15 cellular contexts compared by ENCODE assay signal in genomic region chr1:9269721-9270120, GRCh38.
"Had no signal": no experiment of that assay in that cellular context is flagged by ENCODE, and none has a peak within 500 bp of the region (broad histone marks: within the 10 kb centered on the region; RNA-seq: fewer than 3 reads in every experiment).

No MANE protein-coding gene starts in this region.

- H3K4me3 ChIP-seq: gastroesophageal sphincter, hepatocyte, thyroid gland had no signal

- H2AFZ ChIP-seq: hepatocyte had no signal

- H3K9me3 ChIP-seq: gastroesophageal sphincter, thyroid gland had no signal

- H3K79me2 ChIP-seq: hepatocyte had no signal

- ATAC-seq: gastroesophageal sphincter; naive thymus-derived CD8-positive, alpha-beta T cell; stimulated activated naive B cell treated with anti-CD40 and anti-IgM and Interleukin-4, amounts not matched to agents 10 μg/mL and 1 μg/mL and 100 μg/mL, for 72 hours had no signal

- H3K4me1 Mint-ChIP-seq: activated B cell treated with CpG ODN at 0.5 μM for 24 hours had no signal

- H3K9me3 Mint-ChIP-seq: activated B cell treated with CpG ODN at 0.5 μM for 24 hours; activated CD4-positive, alpha-beta T cell treated with anti-CD3 and anti-CD28 coated beads, Interleukin-2, amount 10 ng/mL, durations not matched to agents 7 days and 5 days; memory B cell; naive thymus-derived CD8-positive, alpha-beta T cell; stimulated activated naive B cell treated with anti-CD40 and anti-IgM and Interleukin-4, amounts not matched to agents 10 μg/mL and 1 μg/mL and 100 μg/mL, for 72 hours had no signal

- H3K27me3 ChIP-seq: brain microvascular endothelial cell, gastroesophageal sphincter, hepatocyte, thyroid gland had no signal

- DNase-seq: activated B cell treated with CpG ODN at 0.5 μM for 24 hours; activated CD4-positive, alpha-beta T cell treated with anti-CD3 and anti-CD28 coated beads, Interleukin-2, amount 10 ng/mL, durations not matched to agents 7 days and 5 days; activated CD8-positive, alpha-beta memory T cell treated with anti-CD3 and anti-CD28 coated beads for 24 hours; activated gamma-delta T cell treated with Interleukin-2 at 50 U/mL for 16 hours; amygdala; brain microvascular endothelial cell; stimulated activated CD4-positive, alpha-beta T cell treated with anti-CD3 and anti-CD28 coated beads, Interleukin-2, amount 100 ng/mL, for 48 hours; stimulated activated naive B cell treated with anti-CD40 and anti-IgM and Interleukin-4, amounts not matched to agents 10 μg/mL and 1 μg/mL and 100 μg/mL, for 72 hours; T-helper 2 cell; thyroid gland had no signal

- H3K4me3 Mint-ChIP-seq: activated B cell treated with CpG ODN at 0.5 μM for 24 hours; activated CD4-positive, alpha-beta T cell treated with anti-CD3 and anti-CD28 coated beads, Interleukin-2, amount 10 ng/mL, durations not matched to agents 7 days and 5 days; activated naive CD8-positive, alpha-beta T cell; memory B cell; naive thymus-derived CD8-positive, alpha-beta T cell; stimulated activated naive B cell treated with anti-CD40 and anti-IgM and Interleukin-4, amounts not matched to agents 10 μg/mL and 1 μg/mL and 100 μg/mL, for 72 hours had no signal

- H3K36me3 Mint-ChIP-seq: activated naive CD8-positive, alpha-beta T cell had no signal

- H3K27me3 Mint-ChIP-seq: activated B cell treated with CpG ODN at 0.5 μM for 24 hours; activated CD4-positive, alpha-beta T cell treated with anti-CD3 and anti-CD28 coated beads, Interleukin-2, amount 10 ng/mL, durations not matched to agents 7 days and 5 days; activated naive CD8-positive, alpha-beta T cell; memory B cell; naive thymus-derived CD8-positive, alpha-beta T cell; stimulated activated naive B cell treated with anti-CD40 and anti-IgM and Interleukin-4, amounts not matched to agents 10 μg/mL and 1 μg/mL and 100 μg/mL, for 72 hours had no signal

- H3K27ac Mint-ChIP-seq: activated B cell treated with CpG ODN at 0.5 μM for 24 hours; activated CD4-positive, alpha-beta T cell treated with anti-CD3 and anti-CD28 coated beads, Interleukin-2, amount 10 ng/mL, durations not matched to agents 7 days and 5 days; activated naive CD8-positive, alpha-beta T cell; memory B cell; stimulated activated naive B cell treated with anti-CD40 and anti-IgM and Interleukin-4, amounts not matched to agents 10 μg/mL and 1 μg/mL and 100 μg/mL, for 72 hours had no signal

- H3K4me2 ChIP-seq: hepatocyte had no signal

- H3K27ac ChIP-seq: brain microvascular endothelial cell, hepatocyte, thyroid gland had no signal
